15 cellular contexts compared by ENCODE assay signal in genomic region chr12:52964556-52965336, GRCh38. TPM values are rescaled to one million over a fixed set of nuclear protein-coding genes. Genes with fewer than 3 reads are reported as not detected.
DNase-seq lines count a peak whose midpoint lies in the region; ATAC-seq and TF ChIP-seq lines count a peak whose summit lies in the region.
"Had no signal": no experiment of that assay in that cellular context is flagged by ENCODE, and none has a peak within 500 bp of the region (broad histone marks: within the 10 kb centered on the region; RNA-seq: fewer than 3 reads in every experiment).

No MANE protein-coding gene starts in this region.

- H3K27ac ChIP-seq in GM23248 (no peak overlapping the region), body of pancreas (no peak overlapping the region), iPS-18a (ENCODE audit: low read length) (no peak overlapping the region), trophoblast cell (ENCODE audit: low read depth, low read length) (peak overlapping the region; percentile 55)

- intact Hi-C loops in body of pancreas (cut with DNase I): loop anchor here (5.0 kb wide), 1 partner anchor 67 kb away; no protein-coding TSS in a partner anchor

- H3K79me1 ChIP-seq in trophoblast cell (ENCODE audit: low read length): peaks cover 18% of the 10 kb centered on the region

- no peaks in the 10 kb centered on the region for H3K9me2 ChIP-seq in GM23248 (ENCODE audit: insufficient read depth)

- peak overlapping the region; percentile 67 for H2BK12ac ChIP-seq in trophoblast cell (ENCODE audit: low read length)

- peak overlapping the region; percentile 97 for H2BK120ac ChIP-seq in trophoblast cell (ENCODE audit: insufficient read depth, low read length, poor library complexity)

- H3K4me1 ChIP-seq in GM23248 (ENCODE audit: insufficient read depth) (no peaks in the 10 kb centered on the region), body of pancreas (peaks cover 3% of the 10 kb centered on the region), iPS-18a (ENCODE audit: control insufficient read depth, low read depth, low read length) (peaks cover 7% of the 10 kb centered on the region), trophoblast cell (ENCODE audit: control insufficient read depth in 1 of 2, insufficient read depth in 2 of 2, low read length in 2 of 2) (peaks cover 10 to 14% of the 10 kb centered on the region in 2 experiments), BE2C (no peaks in the 10 kb centered on the region)

- peak overlapping the region; percentile 54 for H2AK5ac ChIP-seq in trophoblast cell (ENCODE audit: low read length)

- WGBS in GM23248 (ENCODE audit: low coverage in 1 of 2, low lambda C conversion rate in 2 of 2, missing lambda C conversion rate in 2 of 2), 2 experiments: 52 to 61% methylated on average over 17 to 19 of the region's 19 CpGs
- WGBS in body of pancreas, 2 donors: 76 to 78% methylated on average over 18 to 19 of the region's 19 CpGs
- no CpG with 5 or more reads among the region's 19 CpGs for WGBS in trophoblast cell (ENCODE audit: extremely low coverage, insufficient coverage, insufficient read length)

- in situ Hi-C loops in GM23248 (cut with MboI): no loop called here

- H3K14ac ChIP-seq in trophoblast cell (ENCODE audit: low read length): peak overlapping the region; percentile 63

- peak overlapping the region; percentile 44 for H2BK5ac ChIP-seq in trophoblast cell (ENCODE audit: low read depth, low read length, poor library complexity)

- peak overlapping the region; percentile 80 for H4K8ac ChIP-seq in trophoblast cell (ENCODE audit: low read depth, low read length)

- no peaks in the 10 kb centered on the region for H3K9me3 ChIP-seq in GM23248 (ENCODE audit: low read depth)
- no peaks in the 10 kb centered on the region for H3K9me3 ChIP-seq in body of pancreas
- H3K9me3 ChIP-seq in iPS-18a (ENCODE audit: control insufficient read depth, low read depth, low read length): no peaks in the 10 kb centered on the region
- no peaks in the 10 kb centered on the region for H3K9me3 ChIP-seq in trophoblast cell (ENCODE audit: insufficient read depth, low read depth, low read length)
- H3K9me3 ChIP-seq in BE2C: no peaks in the 10 kb centered on the region

- no peak overlapping the region for H4K12ac ChIP-seq in trophoblast cell (ENCODE audit: low read depth, low read length)

- H3F3A ChIP-seq in GM23248 (ENCODE audit: insufficient read depth): no peaks in the 10 kb centered on the region

- H3K4ac ChIP-seq in trophoblast cell (ENCODE audit: low read depth, low read length): peak overlapping the region; percentile 48

- H3K27me3 ChIP-seq in GM23248 (replicated peaks; ENCODE audit: insufficient read depth) (no peaks in the 10 kb centered on the region), body of pancreas (no peaks in the 10 kb centered on the region), iPS-18a (ENCODE audit: control insufficient read depth, insufficient read depth, low read length) (peaks cover 13% of the 10 kb centered on the region), trophoblast cell (ENCODE audit: insufficient read depth, low read length) (no peaks in the 10 kb centered on the region), BE2C (no peaks in the 10 kb centered on the region; the same call in 1 of the 2 replicates)

- DNase-seq in GM23248 (no peak), body of pancreas (no peak), trophoblast cell (peak in 1 of 2 donors; percentile 4), BE2C (no peak), DMS114 treated with DMSO at 0.1 percent for 48 hours (lab: John Stamatoyannopoulos, UW; ENCODE audit: unreplicated experiment) (no peak)
- DNase-seq: activated CD4-positive, alpha-beta T cell treated with anti-CD3 and anti-CD28 coated beads, Interleukin-2, amount 50 U/mL, for 48 hours; CD4-positive, alpha-beta T cell; KBM-7; NCI-H1930; T-helper 17 cell had no signal

- H2AFZ ChIP-seq in GM23248 (peak overlapping the region; percentile 74), trophoblast cell (ENCODE audit: insufficient read depth, low read length, poor library complexity) (peak overlapping the region; percentile 5)

- TF ChIP-seq POLR2A in body of pancreas (IDR thresholded peaks at IDR 0.05): no peak

- peak overlapping the region; percentile 69 for H3K18ac ChIP-seq in trophoblast cell (ENCODE audit: low read length)

- no peaks in the 10 kb centered on the region for H4K20me1 ChIP-seq in GM23248 (ENCODE audit: insufficient read depth)

- H3K9ac ChIP-seq in GM23248 (no peak overlapping the region), iPS-18a (ENCODE audit: low read length) (peak overlapping the region; percentile 32), trophoblast cell (ENCODE audit: low read length) (peak overlapping the region; percentile 53)

- H3K79me2 ChIP-seq in GM23248 (ENCODE audit: insufficient read depth) (no peaks in the 10 kb centered on the region), trophoblast cell (ENCODE audit: control insufficient read depth, insufficient read depth, low read length, poor library complexity) (peaks cover 4% of the 10 kb centered on the region)

- H4K91ac ChIP-seq in trophoblast cell (ENCODE audit: low read depth, low read length): peak overlapping the region; percentile 70

- peak overlapping the region; percentile 48 for H3K4me2 ChIP-seq in GM23248 (ENCODE audit: unreplicated experiment)
- H3K4me2 ChIP-seq in trophoblast cell (ENCODE audit: low read length): peak overlapping the region; percentile 65

- no peak overlapping the region for H3K23ac ChIP-seq in trophoblast cell (ENCODE audit: low read length)

- H3K4me3 ChIP-seq in GM23248 (peak overlapping the region; percentile 51; the same call in 1 of the 2 replicates), body of pancreas (no peak overlapping the region), iPS-18a (ENCODE audit: low read length) (peak overlapping the region; percentile 44), trophoblast cell (ENCODE audit: low read depth, low read length) (no peak overlapping the region), BE2C (ENCODE audit: low read depth, low read length) (no peak overlapping the region)

- H3K36me3 ChIP-seq in GM23248 (ENCODE audit: low read depth): no peaks in the 10 kb centered on the region
- no peaks in the 10 kb centered on the region for H3K36me3 ChIP-seq in body of pancreas (replicated peaks in 1 of 2; ENCODE audit: insufficient read depth in 1 of 2, low read depth in 2 of 2)
- H3K36me3 ChIP-seq in iPS-18a (ENCODE audit: control insufficient read depth, low read depth, low read length): no peaks in the 10 kb centered on the region
- no peaks in the 10 kb centered on the region for H3K36me3 ChIP-seq in trophoblast cell (ENCODE audit: control insufficient read depth in 1 of 2, insufficient read depth in 2 of 2, low read length in 2 of 2)
- H3K36me3 ChIP-seq in BE2C: no peaks in the 10 kb centered on the region

- TF ChIP-seq CTCF in body of pancreas (IDR thresholded peaks at IDR 0.05) (no peak), BE2C (IDR thresholded peaks at IDR 0.05; ENCODE audit: low read depth, low read length) (no peak)

- ATAC-seq in body of pancreas (peak; percentile 21), HG02798 (IDR thresholded peaks at IDR 0.05; ENCODE audit: poor library complexity, unreplicated experiment) (no peak), GM21717 (IDR thresholded peaks at IDR 0.05; ENCODE audit: unreplicated experiment) (no peak)
- ATAC-seq: HCT116, T-helper 17 cell had no signal

RNA-seq across cellular contexts. Expression of gene KRT18, which starts 15.8 kb away (rescaled TPM):
- total RNA-seq in GM23248 (2014; rRNA removed; shearing (Covaris generic)): 69.9 and 83.8 TPM in 2 replicates
- 141 TPM in 2 replicates for polyA plus RNA-seq in GM23248 (2016; fragmentation: Nextera tagmentation; extraction: Ambion mirVana)
- total RNA-seq in body of pancreas: 100 to 1,000 TPM; 542 to 573 TPM
- 4,184 and 4,236 TPM in 2 replicates for polyA plus RNA-seq in trophoblast cell (2013)
- 3.5 TPM for polyA plus RNA-seq in BE2C (2012; ENCODE audit: insufficient read depth, insufficient read length, low read depth)
- total RNA-seq: OCI-LY7 had no signal

RNA-seq across cellular contexts. Expression of gene EIF4B, which starts 41.5 kb away (rescaled TPM):
- total RNA-seq in GM23248 (2014; rRNA removed; shearing (Covaris generic)): 436 and 501 TPM in 2 replicates
- 73.4 and 74.8 TPM in 2 replicates for polyA plus RNA-seq in GM23248 (2016; fragmentation: Nextera tagmentation; extraction: Ambion mirVana)
- total RNA-seq in body of pancreas: 100 to 1,000 TPM; 326 to 389 TPM
- polyA plus RNA-seq in trophoblast cell (2013): 342 and 356 TPM in 2 replicates
- polyA plus RNA-seq in BE2C (2012; ENCODE audit: insufficient read depth, insufficient read length, low read depth): 173 TPM

RNA-seq across cellular contexts. Expression of gene KRT8, which starts 59.9 kb away (rescaled TPM):
- 5.5 and 12.9 TPM in 2 replicates for total RNA-seq in GM23248 (2014; rRNA removed; shearing (Covaris generic))
- polyA plus RNA-seq in GM23248 (2016; fragmentation: Nextera tagmentation; extraction: Ambion mirVana): 17.5 and 19.8 TPM in 2 replicates
- total RNA-seq in body of pancreas: 100 to 1,000 TPM; 394 to 455 TPM
- polyA plus RNA-seq in trophoblast cell (2013): 5,322 and 5,443 TPM in 2 replicates
- 20.8 TPM for polyA plus RNA-seq in BE2C (2012; ENCODE audit: insufficient read depth, insufficient read length, low read depth)

Comparison
In these comparisons a context has a peak if more than half of its experiments do, and no peak if none do; other contexts are left out.
1. H3K4me3 ChIP-seq: peak in GM23248 (single experiment) and iPS-18a (single experiment); none in body of pancreas (0 of 2), trophoblast cell (single experiment) and BE2C (single experiment).
2. RNA of gene KRT8, which starts 59.9 kb away (total RNA-seq): 394 to 455 TPM in body of pancreas; 5.5 to 12.9 TPM in GM23248; every median in the first group is over 10 times any median in the second.